ENCODE assay signal across 1 cellular context in the genomic region with DNA sequence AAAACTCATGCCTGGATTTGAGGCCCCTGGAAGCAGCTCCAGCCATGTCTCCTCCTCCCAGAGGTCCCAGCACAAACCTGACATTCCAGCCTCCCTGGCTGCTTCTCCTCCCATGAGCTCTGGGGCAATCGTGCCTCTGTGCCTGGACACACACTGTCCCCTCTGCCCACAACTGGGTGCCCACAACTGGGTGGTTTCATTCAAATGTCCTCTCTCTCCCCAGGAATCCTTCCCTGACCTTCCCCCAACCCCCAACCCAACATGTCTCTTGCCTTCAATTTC.
TF ChIP-seq lines count a peak whose summit lies in the region.

No MANE protein-coding gene starts in this region.

TF ChIP-seq in IMR-90, 13 proteins besides CTCF, POLR2A, EP300 and RAD21:
- TF ChIP-seq, protein P1, sequence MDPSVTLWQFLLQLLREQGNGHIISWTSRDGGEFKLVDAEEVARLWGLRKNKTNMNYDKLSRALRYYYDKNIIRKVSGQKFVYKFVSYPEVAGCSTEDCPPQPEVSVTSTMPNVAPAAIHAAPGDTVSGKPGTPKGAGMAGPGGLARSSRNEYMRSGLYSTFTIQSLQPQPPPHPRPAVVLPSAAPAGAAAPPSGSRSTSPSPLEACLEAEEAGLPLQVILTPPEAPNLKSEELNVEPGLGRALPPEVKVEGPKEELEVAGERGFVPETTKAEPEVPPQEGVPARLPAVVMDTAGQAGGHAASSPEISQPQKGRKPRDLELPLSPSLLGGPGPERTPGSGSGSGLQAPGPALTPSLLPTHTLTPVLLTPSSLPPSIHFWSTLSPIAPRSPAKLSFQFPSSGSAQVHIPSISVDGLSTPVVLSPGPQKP (IDR thresholded peaks at IDR 0.05; ENCODE audit: borderline replicate concordance, low read depth, low read length): no peak
- TF ChIP-seq NFE2L2 (IDR thresholded peaks at IDR 0.05; ENCODE audit: low read depth, low read length): no peak
- no peak for TF ChIP-seq MXI1 (IDR thresholded peaks at IDR 0.05; ENCODE audit: borderline replicate concordance, low read depth, low read length)
- TF ChIP-seq RCOR1 (IDR thresholded peaks at IDR 0.05; ENCODE audit: insufficient replicate concordance, low read length): no peak
- no peak for TF ChIP-seq MAFK (IDR thresholded peaks at IDR 0.05; ENCODE audit: low read depth, low read length)
